In genomic region chr18:79906706-79907105, GRCh38 we compare ENCODE assay signal across 21 cellular contexts. TPM values are rescaled to one million over a fixed set of nuclear protein-coding genes. Genes with fewer than 3 reads are reported as not detected.
DNase-seq lines count a peak whose midpoint lies in the region; ATAC-seq, FAIRE-seq and TF ChIP-seq lines count a peak whose summit lies in the region.
"Had no signal": no experiment of that assay in that cellular context is flagged by ENCODE, and none has a peak within 500 bp of the region (broad histone marks: within the 10 kb centered on the region; RNA-seq: fewer than 3 reads in every experiment).

No MANE protein-coding gene starts in this region.

- peaks cover 18% of the 10 kb centered on the region for H3K4me1 Mint-ChIP-seq in activated T-cell treated with anti-CD3 and anti-CD28 coated beads, Interleukin-2, amount 50 U/mL, for 72 hours (ENCODE audit: low read depth)
- H3K4me1 Mint-ChIP-seq in activated T-cell treated with anti-CD3 and anti-CD28 coated beads, Interleukin-2, amount 50 U/mL, for 24 hours (ENCODE audit: low read depth): peaks cover 16% of the 10 kb centered on the region
- H3K4me1 Mint-ChIP-seq: CD14-positive monocyte had no signal

- H3K27me3 Mint-ChIP-seq in activated T-cell treated with anti-CD3 and anti-CD28 coated beads, Interleukin-2, amount 50 U/mL, for 72 hours (ENCODE audit: low read depth): no peaks in the 10 kb centered on the region
- H3K27me3 Mint-ChIP-seq in activated T-cell treated with anti-CD3 and anti-CD28 coated beads, Interleukin-2, amount 50 U/mL, for 24 hours: no peaks in the 10 kb centered on the region
- H3K27me3 Mint-ChIP-seq: CD4-positive, alpha-beta memory T cell; CD4-positive, CD25-positive, alpha-beta regulatory T cell; CD8-positive, alpha-beta memory T cell had no signal

- H3K27ac Mint-ChIP-seq in activated T-cell treated with anti-CD3 and anti-CD28 coated beads, Interleukin-2, amount 50 U/mL, for 72 hours: peak overlapping the region; percentile 73
- H3K27ac Mint-ChIP-seq in activated T-cell treated with anti-CD3 and anti-CD28 coated beads, Interleukin-2, amount 50 U/mL, for 24 hours: no peak overlapping the region
- H3K27ac Mint-ChIP-seq: CD4-positive, alpha-beta memory T cell had no signal

- no peaks in the 10 kb centered on the region for H3K4me1 ChIP-seq in HEK293 (ENCODE audit: control insufficient read depth, insufficient read depth, low read length)
- H3K4me1 ChIP-seq: BE2C, BLaER1 had no signal

- DNase-seq in activated T-cell treated with anti-CD3 and anti-CD28 coated beads, Interleukin-2, amount 50 U/mL, for 72 hours: no peak
- no peak for DNase-seq in activated T-cell treated with anti-CD3 and anti-CD28 coated beads, Interleukin-2, amount 50 U/mL, for 24 hours
- DNase-seq in D721Med (ENCODE audit: insufficient read length, low spot score): no peak
- peak; percentile 4 for DNase-seq in islet precursor cell
- no peak for DNase-seq in NCI-H2081 (lab: John Stamatoyannopoulos, UW)
- DNase-seq in activated naive CD4-positive, alpha-beta T cell treated with Interleukin-2 at 50 U/mL for 16 hours: no peak
- DNase-seq: 8988T; ACHN; BE2C; C1 segment of cervical spinal cord; CD4-positive, alpha-beta memory T cell; CD4-positive, CD25-positive, alpha-beta regulatory T cell; CD8-positive, alpha-beta memory T cell; COR-L47; DMS79 treated with DMSO at 0.1 percent for 48 hours; GF-D8 had no signal

- no peak for ATAC-seq in activated T-cell treated with anti-CD3 and anti-CD28 coated beads, Interleukin-2, amount 50 U/mL, for 72 hours (replicated peaks in 1 of 2)

- FAIRE-seq in D721Med (lab: Jason Lieb, UNC): peak; percentile 97
- FAIRE-seq: A204.1, GM12891 had no signal

- no peaks in the 10 kb centered on the region for H3K9me3 Mint-ChIP-seq in activated T-cell treated with anti-CD3 and anti-CD28 coated beads, Interleukin-2, amount 50 U/mL, for 72 hours
- H3K9me3 Mint-ChIP-seq in activated T-cell treated with anti-CD3 and anti-CD28 coated beads, Interleukin-2, amount 50 U/mL, for 24 hours: no peaks in the 10 kb centered on the region

- peaks cover 0 to 13% of the 10 kb centered on the region in 2 experiments; a peak in 2 of 3 replicates for H3K36me3 ChIP-seq in HEK293 (ENCODE audit: control insufficient read depth in 2 of 2, insufficient read depth in 1 of 2, low read length in 2 of 2)
- H3K36me3 ChIP-seq: BE2C had no signal

- POLR2A ChIA-PET in HEK293 (lab: Yijun Ruan, JAX): no interaction called here

- no peaks in the 10 kb centered on the region for H3K9me3 ChIP-seq in HEK293 (ENCODE audit: control insufficient read depth, insufficient read depth, low read depth, low read length)
- H3K9me3 ChIP-seq: BE2C had no signal

- H3K27ac ChIP-seq in HEK293 (ENCODE audit: extremely low read depth, low read depth, low read length): no peak overlapping the region
- H3K27ac ChIP-seq: BLaER1 had no signal

- TF ChIP-seq CTCF in D721Med (IDR thresholded peaks at IDR 0.05; ENCODE audit: insufficient read depth, missing control alignments) (no peak), HEK293 (tag by site-specific recombination; IDR thresholded peaks at IDR 0.05) (no peak)

- H3K4me3 Mint-ChIP-seq in activated T-cell treated with anti-CD3 and anti-CD28 coated beads, Interleukin-2, amount 50 U/mL, for 72 hours: no peak overlapping the region
- no peak overlapping the region for H3K4me3 Mint-ChIP-seq in activated T-cell treated with anti-CD3 and anti-CD28 coated beads, Interleukin-2, amount 50 U/mL, for 24 hours
- H3K4me3 Mint-ChIP-seq: CD14-positive monocyte; CD4-positive, alpha-beta memory T cell; CD4-positive, CD25-positive, alpha-beta regulatory T cell; CD8-positive, alpha-beta memory T cell had no signal

- H3K36me3 Mint-ChIP-seq in activated T-cell treated with anti-CD3 and anti-CD28 coated beads, Interleukin-2, amount 50 U/mL, for 72 hours (ENCODE audit: insufficient read depth in 2 of 2): peaks cover 6 to 10% of the 10 kb centered on the region in 2 donors
- peaks cover 35% of the 10 kb centered on the region for H3K36me3 Mint-ChIP-seq in activated T-cell treated with anti-CD3 and anti-CD28 coated beads, Interleukin-2, amount 50 U/mL, for 24 hours (ENCODE audit: low read depth)

- H3K4me3 ChIP-seq in HEK293 (ENCODE audit: low read depth, low read length): no peak overlapping the region
- H3K4me3 ChIP-seq: BLaER1 had no signal

- CTCF ChIA-PET in HEK293 (lab: Yijun Ruan, JAX): no interaction called here

TF ChIP-seq in HEK293, 187 proteins besides CTCF, POLR2A, EP300 and RAD21:
- TF ChIP-seq, protein P1, sequence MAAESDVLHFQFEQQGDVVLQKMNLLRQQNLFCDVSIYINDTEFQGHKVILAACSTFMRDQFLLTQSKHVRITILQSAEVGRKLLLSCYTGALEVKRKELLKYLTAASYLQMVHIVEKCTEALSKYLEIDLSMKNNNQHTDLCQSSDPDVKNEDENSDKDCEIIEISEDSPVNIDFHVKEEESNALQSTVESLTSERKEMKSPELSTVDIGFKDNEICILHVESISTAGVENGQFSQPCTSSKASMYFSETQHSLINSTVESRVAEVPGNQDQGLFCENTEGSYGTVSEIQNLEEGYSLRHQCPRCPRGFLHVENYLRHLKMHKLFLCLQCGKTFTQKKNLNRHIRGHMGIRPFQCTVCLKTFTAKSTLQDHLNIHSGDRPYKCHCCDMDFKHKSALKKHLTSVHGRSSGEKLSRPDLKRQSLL (tag by site-specific recombination; IDR thresholded peaks at IDR 0.05): no peak
- TF ChIP-seq ZNF610 (tag by site-specific recombination; IDR thresholded peaks at IDR 0.05; ENCODE audit: borderline replicate concordance): no peak
- peak; percentile 57; the same call in 1 of the 2 replicates for TF ChIP-seq ZNF133 (tag by site-specific recombination; IDR thresholded peaks at IDR 0.05)

RNA-seq across cellular contexts. Expression of gene SLC66A2, which starts 44.7 kb away (rescaled TPM):
- 10 to 100 TPM; 35.1 to 40.1 TPM for total RNA-seq in activated T-cell treated with anti-CD3 and anti-CD28 coated beads, Interleukin-2, amount 50 U/mL, for 72 hours

RNA-seq across cellular contexts. Expression of gene HSBP1L1, which starts 57.7 kb away (rescaled TPM):
- total RNA-seq in activated T-cell treated with anti-CD3 and anti-CD28 coated beads, Interleukin-2, amount 50 U/mL, for 72 hours: 10 to 100 TPM; 11.2 to 11.8 TPM
